In the genomic region with DNA sequence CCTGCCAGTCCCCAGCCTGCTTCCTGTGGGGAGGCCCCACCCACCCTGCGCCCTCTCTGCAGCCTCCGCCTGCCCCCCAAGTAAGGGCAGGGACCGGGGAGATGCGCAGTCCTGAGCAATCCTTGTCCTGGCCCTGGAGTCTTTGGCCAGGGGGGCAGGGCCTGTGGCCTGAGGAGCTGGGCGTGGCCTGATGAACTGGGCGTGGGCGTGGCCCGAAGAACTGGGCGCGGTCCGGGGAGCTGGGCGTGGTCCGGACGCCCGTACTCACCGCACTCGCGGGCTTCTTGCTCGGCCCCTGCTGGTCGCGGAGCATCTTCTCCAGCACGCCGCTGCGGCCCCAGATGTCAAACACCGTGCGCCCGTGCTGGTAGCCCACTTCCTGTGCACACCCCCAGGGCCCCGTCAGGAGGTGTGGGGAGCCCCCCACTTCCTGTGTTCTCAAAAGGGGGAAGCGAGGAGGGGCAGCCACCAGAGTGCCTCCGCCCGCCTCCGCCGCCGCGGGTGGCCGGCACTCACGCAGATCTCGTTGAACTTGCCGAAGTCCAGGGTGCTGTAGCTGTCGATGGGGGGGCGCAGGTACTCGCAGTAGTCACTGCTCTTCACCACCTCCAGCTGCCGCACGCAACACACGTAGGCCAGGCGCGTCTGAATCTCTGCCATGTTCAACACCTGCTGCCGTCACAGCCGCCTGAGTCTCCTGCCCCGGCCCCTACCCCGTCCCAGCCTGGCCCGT, we compare ENCODE assay signal across 1 cellular context.
A peak's percentile ranks its signal among the peaks of the same experiment; 100 is the strongest.
TF ChIP-seq lines count a peak whose summit lies in the region.

No MANE protein-coding gene starts in this region.

TF ChIP-seq in K562, 482 proteins besides CTCF, POLR2A, EP300 and RAD21 (continued from another document):
- TF ChIP-seq, protein P1, sequence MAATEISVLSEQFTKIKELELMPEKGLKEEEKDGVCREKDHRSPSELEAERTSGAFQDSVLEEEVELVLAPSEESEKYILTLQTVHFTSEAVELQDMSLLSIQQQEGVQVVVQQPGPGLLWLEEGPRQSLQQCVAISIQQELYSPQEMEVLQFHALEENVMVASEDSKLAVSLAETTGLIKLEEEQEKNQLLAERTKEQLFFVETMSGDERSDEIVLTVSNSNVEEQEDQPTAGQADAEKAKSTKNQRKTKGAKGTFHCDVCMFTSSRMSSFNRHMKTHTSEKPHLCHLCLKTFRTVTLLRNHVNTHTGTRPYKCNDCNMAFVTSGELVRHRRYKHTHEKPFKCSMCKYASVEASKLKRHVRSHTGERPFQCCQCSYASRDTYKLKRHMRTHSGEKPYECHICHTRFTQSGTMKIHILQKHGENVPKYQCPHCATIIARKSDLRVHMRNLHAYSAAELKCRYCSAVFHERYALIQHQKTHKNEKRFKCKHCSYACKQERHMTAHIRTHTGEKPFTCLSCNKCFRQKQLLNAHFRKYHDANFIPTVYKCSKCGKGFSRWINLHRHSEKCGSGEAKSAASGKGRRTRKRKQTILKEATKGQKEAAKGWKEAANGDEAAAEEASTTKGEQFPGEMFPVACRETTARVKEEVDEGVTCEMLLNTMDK (IDR thresholded peaks at IDR 0.05; ENCODE audit: borderline replicate concordance, insufficient read depth, low read depth, low read length, poor library complexity, severe bottlenecking): peak; percentile 14
- peak; percentile 27; the same call in 1 of the 2 replicates for TF ChIP-seq SMC3 (conservative IDR thresholded peaks at IDR 0.05; ENCODE audit: insufficient read depth, low read depth, low read length)
- peak in 1 of 3 experiments; percentile 25 for TF ChIP-seq YY1 (IDR thresholded peaks at IDR 0.05; ENCODE audit: borderline replicate concordance in 1 of 3, control insufficient read depth in 1 of 3, extremely low read depth in 1 of 3, insufficient read depth in 3 of 3, insufficient read length in 1 of 3, insufficient replicate concordance in 2 of 3, low read depth in 1 of 3, low read length in 2 of 3)
- no peak for TF ChIP-seq ZEB2 (IDR thresholded peaks at IDR 0.05)
- TF ChIP-seq MYC (IDR thresholded peaks at IDR 0.05; ENCODE audit: low read depth, low read length): peak; percentile 40
- no peak for TF ChIP-seq MYC (CRISPR knock-in tag; IDR thresholded peaks at IDR 0.05; ENCODE audit: borderline replicate concordance, low read depth)
- peak; percentile 44; the same call in 1 of the 2 replicates for TF ChIP-seq ESRRA (IDR thresholded peaks at IDR 0.05; ENCODE audit: borderline replicate concordance, low read depth)
- TF ChIP-seq MAZ (CRISPR knock-in tag; conservative IDR thresholded peaks at IDR 0.05 in 1 of 2, IDR thresholded peaks at IDR 0.05 in 1 of 2): peak; percentile 30 to 63; a peak in 2 of 4 replicates
- peak; percentile 70 for TF ChIP-seq CCNT2 (IDR thresholded peaks at IDR 0.05; ENCODE audit: borderline replicate concordance, extremely low read depth, insufficient read length, low read depth, low read length)
- 0 out of 2 replicates have a peak, but pooled peaks have one; percentile 4 for TF ChIP-seq HCFC1 (IDR thresholded peaks at IDR 0.05; ENCODE audit: low read depth, low read length)
- TF ChIP-seq PCBP1 (IDR thresholded peaks at IDR 0.05; ENCODE audit: low read depth, low read length, poor library complexity, severe bottlenecking): peak; percentile 32
- TF ChIP-seq, protein P2, sequence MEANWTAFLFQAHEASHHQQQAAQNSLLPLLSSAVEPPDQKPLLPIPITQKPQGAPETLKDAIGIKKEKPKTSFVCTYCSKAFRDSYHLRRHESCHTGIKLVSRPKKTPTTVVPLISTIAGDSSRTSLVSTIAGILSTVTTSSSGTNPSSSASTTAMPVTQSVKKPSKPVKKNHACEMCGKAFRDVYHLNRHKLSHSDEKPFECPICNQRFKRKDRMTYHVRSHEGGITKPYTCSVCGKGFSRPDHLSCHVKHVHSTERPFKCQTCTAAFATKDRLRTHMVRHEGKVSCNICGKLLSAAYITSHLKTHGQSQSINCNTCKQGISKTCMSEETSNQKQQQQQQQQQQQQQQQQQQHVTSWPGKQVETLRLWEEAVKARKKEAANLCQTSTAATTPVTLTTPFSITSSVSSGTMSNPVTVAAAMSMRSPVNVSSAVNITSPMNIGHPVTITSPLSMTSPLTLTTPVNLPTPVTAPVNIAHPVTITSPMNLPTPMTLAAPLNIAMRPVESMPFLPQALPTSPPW (CRISPR knock-in tag; IDR thresholded peaks at IDR 0.05): peak; percentile 43
- peak; percentile 47; the same call in 1 of the 2 replicates for TF ChIP-seq RB1 (IDR thresholded peaks at IDR 0.05; ENCODE audit: low read depth)
- TF ChIP-seq EGR1 (conservative IDR thresholded peaks at IDR 0.05): peak; percentile 75
- TF ChIP-seq POLR2G (IDR thresholded peaks at IDR 0.05; ENCODE audit: low read depth, low read length): peak; percentile 80
- TF ChIP-seq, protein P3, sequence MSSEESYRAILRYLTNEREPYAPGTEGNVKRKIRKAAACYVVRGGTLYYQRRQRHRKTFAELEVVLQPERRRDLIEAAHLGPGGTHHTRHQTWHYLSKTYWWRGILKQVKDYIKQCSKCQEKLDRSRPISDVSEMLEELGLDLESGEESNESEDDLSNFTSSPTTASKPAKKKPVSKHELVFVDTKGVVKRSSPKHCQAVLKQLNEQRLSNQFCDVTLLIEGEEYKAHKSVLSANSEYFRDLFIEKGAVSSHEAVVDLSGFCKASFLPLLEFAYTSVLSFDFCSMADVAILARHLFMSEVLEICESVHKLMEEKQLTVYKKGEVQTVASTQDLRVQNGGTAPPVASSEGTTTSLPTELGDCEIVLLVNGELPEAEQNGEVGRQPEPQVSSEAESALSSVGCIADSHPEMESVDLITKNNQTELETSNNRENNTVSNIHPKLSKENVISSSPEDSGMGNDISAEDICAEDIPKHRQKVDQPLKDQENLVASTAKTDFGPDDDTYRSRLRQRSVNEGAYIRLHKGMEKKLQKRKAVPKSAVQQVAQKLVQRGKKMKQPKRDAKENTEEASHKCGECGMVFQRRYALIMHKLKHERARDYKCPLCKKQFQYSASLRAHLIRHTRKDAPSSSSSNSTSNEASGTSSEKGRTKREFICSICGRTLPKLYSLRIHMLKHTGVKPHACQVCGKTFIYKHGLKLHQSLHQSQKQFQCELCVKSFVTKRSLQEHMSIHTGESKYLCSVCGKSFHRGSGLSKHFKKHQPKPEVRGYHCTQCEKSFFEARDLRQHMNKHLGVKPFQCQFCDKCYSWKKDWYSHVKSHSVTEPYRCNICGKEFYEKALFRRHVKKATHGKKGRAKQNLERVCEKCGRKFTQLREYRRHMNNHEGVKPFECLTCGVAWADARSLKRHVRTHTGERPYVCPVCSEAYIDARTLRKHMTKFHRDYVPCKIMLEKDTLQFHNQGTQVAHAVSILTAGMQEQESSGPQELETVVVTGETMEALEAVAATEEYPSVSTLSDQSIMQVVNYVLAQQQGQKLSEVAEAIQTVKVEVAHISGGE (CRISPR knock-in tag; IDR thresholded peaks at IDR 0.05): no peak; a peak in 1 of 6 replicates
- no peak for TF ChIP-seq ATF1 (CRISPR knock-in tag; IDR thresholded peaks at IDR 0.05)
- peak; percentile 51 for TF ChIP-seq ATF1 (tag; IDR thresholded peaks at IDR 0.05)
- TF ChIP-seq, protein P4, sequence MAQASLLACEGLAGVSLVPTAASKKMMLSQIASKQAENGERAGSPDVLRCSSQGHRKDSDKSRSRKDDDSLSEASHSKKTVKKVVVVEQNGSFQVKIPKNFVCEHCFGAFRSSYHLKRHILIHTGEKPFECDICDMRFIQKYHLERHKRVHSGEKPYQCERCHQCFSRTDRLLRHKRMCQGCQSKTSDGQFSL (CRISPR knock-in tag; IDR thresholded peaks at IDR 0.05): peak; percentile 66
- TF ChIP-seq, protein P4 (tag; IDR thresholded peaks at IDR 0.05): no peak
- TF ChIP-seq CTBP1 (IDR thresholded peaks at IDR 0.05; ENCODE audit: borderline replicate concordance): peak; percentile 92
- TF ChIP-seq ZFX (CRISPR knock-in tag; IDR thresholded peaks at IDR 0.05): peak; percentile 42; the same call in 1 of the 2 replicates
- TF ChIP-seq, protein P5, sequence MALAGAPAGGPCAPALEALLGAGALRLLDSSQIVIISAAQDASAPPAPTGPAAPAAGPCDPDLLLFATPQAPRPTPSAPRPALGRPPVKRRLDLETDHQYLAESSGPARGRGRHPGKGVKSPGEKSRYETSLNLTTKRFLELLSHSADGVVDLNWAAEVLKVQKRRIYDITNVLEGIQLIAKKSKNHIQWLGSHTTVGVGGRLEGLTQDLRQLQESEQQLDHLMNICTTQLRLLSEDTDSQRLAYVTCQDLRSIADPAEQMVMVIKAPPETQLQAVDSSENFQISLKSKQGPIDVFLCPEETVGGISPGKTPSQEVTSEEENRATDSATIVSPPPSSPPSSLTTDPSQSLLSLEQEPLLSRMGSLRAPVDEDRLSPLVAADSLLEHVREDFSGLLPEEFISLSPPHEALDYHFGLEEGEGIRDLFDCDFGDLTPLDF (CRISPR knock-in tag; IDR thresholded peaks at IDR 0.05): no peak
- peak; percentile 45; the same call in 1 of the 2 replicates for TF ChIP-seq GABPB1 (CRISPR knock-in tag; IDR thresholded peaks at IDR 0.05)
- peak; percentile 43 for TF ChIP-seq TAF1 (IDR thresholded peaks at IDR 0.05; ENCODE audit: control insufficient read depth, extremely low read depth, insufficient read depth, low read length, severe bottlenecking)
- TF ChIP-seq ZBTB7A (IDR thresholded peaks at IDR 0.05; ENCODE audit: borderline replicate concordance, control insufficient read depth, low read depth, low read length): 0 out of 2 replicates have a peak, but pooled peaks have one; percentile 27
- TF ChIP-seq, protein P6, sequence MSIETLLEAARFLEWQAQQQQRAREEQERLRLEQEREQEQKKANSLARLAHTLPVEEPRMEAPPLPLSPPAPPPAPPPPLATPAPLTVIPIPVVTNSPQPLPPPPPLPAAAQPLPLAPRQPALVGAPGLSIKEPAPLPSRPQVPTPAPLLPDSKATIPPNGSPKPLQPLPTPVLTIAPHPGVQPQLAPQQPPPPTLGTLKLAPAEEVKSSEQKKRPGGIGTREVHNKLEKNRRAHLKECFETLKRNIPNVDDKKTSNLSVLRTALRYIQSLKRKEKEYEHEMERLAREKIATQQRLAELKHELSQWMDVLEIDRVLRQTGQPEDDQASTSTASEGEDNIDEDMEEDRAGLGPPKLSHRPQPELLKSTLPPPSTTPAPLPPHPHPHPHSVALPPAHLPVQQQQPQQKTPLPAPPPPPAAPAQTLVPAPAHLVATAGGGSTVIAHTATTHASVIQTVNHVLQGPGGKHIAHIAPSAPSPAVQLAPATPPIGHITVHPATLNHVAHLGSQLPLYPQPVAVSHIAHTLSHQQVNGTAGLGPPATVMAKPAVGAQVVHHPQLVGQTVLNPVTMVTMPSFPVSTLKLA (conservative IDR thresholded peaks at IDR 0.05): no peak; a peak in 1 of 4 replicates
- TF ChIP-seq MED1 (CRISPR knock-in tag; IDR thresholded peaks at IDR 0.05; ENCODE audit: borderline replicate concordance): 0 out of 2 replicates have a peak, but pooled peaks have one; percentile 53
- no peak for TF ChIP-seq ZNF76 (CRISPR knock-in tag; IDR thresholded peaks at IDR 0.05; ENCODE audit: borderline replicate concordance)
- peak; percentile 51 for TF ChIP-seq ATF7 (IDR thresholded peaks at IDR 0.05)
- TF ChIP-seq GABPA (tag; conservative IDR thresholded peaks at IDR 0.05; ENCODE audit: low read depth): 0 out of 2 replicates have a peak, but pooled peaks have one; percentile 27
- TF ChIP-seq CHD2 (IDR thresholded peaks at IDR 0.05; ENCODE audit: low read depth, low read length): peak; percentile 40; the same call in 1 of the 2 replicates
- TF ChIP-seq HNRNPLL (IDR thresholded peaks at IDR 0.05; ENCODE audit: low read depth, low read length, poor library complexity, severe bottlenecking): peak; percentile 62
- TF ChIP-seq, protein P7, sequence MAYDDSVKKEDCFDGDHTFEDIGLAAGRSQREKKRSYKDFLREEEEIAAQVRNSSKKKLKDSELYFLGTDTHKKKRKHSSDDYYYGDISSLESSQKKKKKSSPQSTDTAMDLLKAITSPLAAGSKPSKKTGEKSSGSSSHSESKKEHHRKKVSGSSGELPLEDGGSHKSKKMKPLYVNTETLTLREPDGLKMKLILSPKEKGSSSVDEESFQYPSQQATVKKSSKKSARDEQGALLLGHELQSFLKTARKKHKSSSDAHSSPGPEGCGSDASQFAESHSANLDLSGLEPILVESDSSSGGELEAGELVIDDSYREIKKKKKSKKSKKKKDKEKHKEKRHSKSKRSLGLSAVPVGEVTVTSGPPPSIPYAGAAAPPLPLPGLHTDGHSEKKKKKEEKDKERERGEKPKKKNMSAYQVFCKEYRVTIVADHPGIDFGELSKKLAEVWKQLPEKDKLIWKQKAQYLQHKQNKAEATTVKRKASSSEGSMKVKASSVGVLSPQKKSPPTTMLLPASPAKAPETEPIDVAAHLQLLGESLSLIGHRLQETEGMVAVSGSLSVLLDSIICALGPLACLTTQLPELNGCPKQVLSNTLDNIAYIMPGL (CRISPR knock-in tag; IDR thresholded peaks at IDR 0.05): 0 out of 2 replicates have a peak, but pooled peaks have one; percentile 54
- TF ChIP-seq CXXC5 (CRISPR knock-in tag; IDR thresholded peaks at IDR 0.05): peak; percentile 87
- no peak for TF ChIP-seq ZBTB17 (CRISPR knock-in tag; IDR thresholded peaks at IDR 0.05)
